Comparison of ENCODE assay signal across 9 cellular contexts in genomic region chr3:53744351-53744750, GRCh38.
A peak's percentile ranks its signal among the peaks of the same experiment; 100 is the strongest.
DNase-seq lines count a peak whose midpoint lies in the region; ATAC-seq, FAIRE-seq and TF ChIP-seq lines count a peak whose summit lies in the region.
"Had no signal": no experiment of that assay in that cellular context is flagged by ENCODE, and none has a peak within 500 bp of the region (broad histone marks: within the 10 kb centered on the region; RNA-seq: fewer than 3 reads in every experiment).

No MANE protein-coding gene starts in this region.

- no peak for TF ChIP-seq RAD21 in A549 (conservative IDR thresholded peaks at IDR 0.05 in 1 of 2, IDR thresholded peaks at IDR 0.05 in 1 of 2)

- no peaks in the 10 kb centered on the region for H3K9me3 ChIP-seq in A549

- WGBS in A549 (ENCODE audit: missing lambda C conversion rate): 70% methylated on average over 7 of the region's 8 CpGs

- POLR2A ChIA-PET in A549 (lab: Yijun Ruan, JAX): no interaction called here

- ATAC-seq in A549 (peak; percentile 34 to 64; a peak in 3 of 6 replicates), GM19463 (IDR thresholded peaks at IDR 0.05; ENCODE audit: unreplicated experiment) (peak; percentile 71), esophagus mucosa (peak; percentile 96), GM19452 (IDR thresholded peaks at IDR 0.05; ENCODE audit: unreplicated experiment) (no peak)
- ATAC-seq: Panc1 had no signal

- no peak for DNase-seq in A549 (ENCODE audit: low read depth in 1 of 2, low spot score in 1 of 2)
- DNase-seq in NCI-H510A (lab: John Stamatoyannopoulos, UW): peak; percentile 82
- DNase-seq in stimulated activated CD4-positive, alpha-beta T cell treated with anti-CD3 and anti-CD28 coated beads, Interleukin-4, amount 100 ng/mL, for 4 hours: no peak
- DNase-seq in foreskin melanocyte: no peak
- DNase-seq in H54 (ENCODE audit: insufficient read length, low spot score): no peak

- no peak overlapping the region for H3K27ac ChIP-seq in A549

- H3K4me2 ChIP-seq in A549: no peak overlapping the region

- CTCF ChIA-PET in A549 (lab: Yijun Ruan, JAX): interaction anchor here (1.4 kb wide), 1 partner anchor 34 kb away, joined by 3 read pairs; no protein-coding TSS in a partner anchor

- FAIRE-seq in A549 (lab: Jason Lieb, UNC) (no peak), H54 (lab: Jason Lieb, UNC) (no peak)

- no peak for TF ChIP-seq POLR2A in A549 (IDR thresholded peaks at IDR 0.05; ENCODE audit: low read length)
- TF ChIP-seq POLR2A in H54 (IDR thresholded peaks at IDR 0.05; ENCODE audit: low read depth, low read length): no peak

- no peak overlapping the region for H3K4me3 ChIP-seq in A549

- H3K4me1 ChIP-seq in A549: no peaks in the 10 kb centered on the region

- TF ChIP-seq CTCF in A549 (IDR thresholded peaks at IDR 0.05): no peak

- TF ChIP-seq EP300 in A549 (IDR thresholded peaks at IDR 0.05): no peak

TF ChIP-seq in A549, 52 proteins besides CTCF, POLR2A, EP300 and RAD21:
- TF ChIP-seq CHD2 (IDR thresholded peaks at IDR 0.05; ENCODE audit: low read length, partially characterized antibody) (no peak), PHF8 (IDR thresholded peaks at IDR 0.05; ENCODE audit: borderline replicate concordance, low read depth) (no peak), E2F6 (IDR thresholded peaks at IDR 0.05; ENCODE audit: borderline replicate concordance, low read depth) (no peak), MYC (IDR thresholded peaks at IDR 0.05; ENCODE audit: borderline replicate concordance, low read length) (no peak), RCOR1 (IDR thresholded peaks at IDR 0.05; ENCODE audit: low read depth, low read length) (no peak), EHF (CRISPR knock-in tag; IDR thresholded peaks at IDR 0.05) (no peak), HES2 (IDR thresholded peaks at IDR 0.05) (no peak), HEYL (CRISPR knock-in tag; IDR thresholded peaks at IDR 0.05) (no peak), ESRRA (IDR thresholded peaks at IDR 0.05; ENCODE audit: borderline replicate concordance, low read length) (no peak), RFX5 (IDR thresholded peaks at IDR 0.05) (no peak), BHLHE40 (IDR thresholded peaks at IDR 0.05; ENCODE audit: low read depth, low read length) (no peak), HMGXB4 (CRISPR knock-in tag; IDR thresholded peaks at IDR 0.05; ENCODE audit: borderline replicate concordance) (no peak), ATOH8 (CRISPR knock-in tag; IDR thresholded peaks at IDR 0.05; ENCODE audit: low read depth) (no peak), TP53 (CRISPR knock-in tag; IDR thresholded peaks at IDR 0.05) (no peak), CEBPB (IDR thresholded peaks at IDR 0.05) (no peak), ZNF302 (CRISPR knock-in tag; IDR thresholded peaks at IDR 0.05) (no peak), RNF2 (IDR thresholded peaks at IDR 0.05; ENCODE audit: borderline replicate concordance, low read depth) (no peak), NPAS2 (CRISPR knock-in tag; IDR thresholded peaks at IDR 0.05; ENCODE audit: borderline replicate concordance) (no peak), KDM1A (IDR thresholded peaks at IDR 0.05; ENCODE audit: low read depth) (no peak), RARB (CRISPR knock-in tag; IDR thresholded peaks at IDR 0.05) (no peak)
